ENCODE assay signal across 8 cellular contexts in genomic region chr13:43785681-43786471, GRCh38. TPM values are rescaled to one million over a fixed set of nuclear protein-coding genes. Genes with fewer than 3 reads are reported as not detected.
DNase-seq lines count a peak whose midpoint lies in the region; ATAC-seq and FAIRE-seq lines count a peak whose summit lies in the region.

No MANE protein-coding gene starts in this region.

- peak; percentile 61 for DNase-seq in activated CD8-positive, alpha-beta memory T cell treated with anti-CD3 and anti-CD28 coated beads, Interleukin-2, amount 50 U/mL, for 48 hours
- no peak for DNase-seq in activated CD8-positive, alpha-beta memory T cell treated with anti-CD3 and anti-CD28 coated beads for 24 hours
- DNase-seq in NCI-H2081 (lab: John Stamatoyannopoulos, UW): peak; percentile 88 to 89
- DNase-seq in activated naive CD4-positive, alpha-beta T cell treated with anti-CD3 and anti-CD28 coated beads for 36 hours: peak; percentile 30
- peak; percentile 17 for DNase-seq in foreskin melanocyte
- DNase-seq in naive thymus-derived CD8-positive, alpha-beta T cell: peak in 1 of 10 donors; percentile 6
- peak; percentile 78 for DNase-seq in urothelium cell line (ENCODE audit: low spot score)
- no peak for DNase-seq in NCI-H1436 treated with DMSO at 0.1 percent for 48 hours (lab: John Stamatoyannopoulos, UW)

- POLR2A ChIA-PET in naive thymus-derived CD8-positive, alpha-beta T cell (lab: Charles Lee): no interaction called here

- H3K27ac Mint-ChIP-seq in activated naive CD4-positive, alpha-beta T cell treated with anti-CD3 and anti-CD28 coated beads for 36 hours: no peak overlapping the region
- no peak overlapping the region for H3K27ac Mint-ChIP-seq in naive thymus-derived CD8-positive, alpha-beta T cell

- ATAC-seq in naive thymus-derived CD8-positive, alpha-beta T cell: no peak

- H3K27me3 Mint-ChIP-seq in activated naive CD4-positive, alpha-beta T cell treated with anti-CD3 and anti-CD28 coated beads for 36 hours (ENCODE audit: low read depth): peaks cover 44% of the 10 kb centered on the region
- peaks cover 23 to 46% (median 39%) of the 10 kb centered on the region in 5 donors for H3K27me3 Mint-ChIP-seq in naive thymus-derived CD8-positive, alpha-beta T cell

- peak overlapping the region; percentile 76 for H3K4me3 Mint-ChIP-seq in activated naive CD4-positive, alpha-beta T cell treated with anti-CD3 and anti-CD28 coated beads for 36 hours
- H3K4me3 Mint-ChIP-seq in naive thymus-derived CD8-positive, alpha-beta T cell: peak overlapping the region; percentile 60 to 90 (median 76)

- CTCF ChIA-PET in activated naive CD4-positive, alpha-beta T cell treated with anti-CD3 and anti-CD28 coated beads for 36 hours (lab: Charles Lee): interaction anchor here (1.5 kb wide), 1 partner anchor 18 kb away, joined by 6 read pairs; no protein-coding TSS in a partner anchor

- no peaks in the 10 kb centered on the region for H3K9me3 Mint-ChIP-seq in activated naive CD4-positive, alpha-beta T cell treated with anti-CD3 and anti-CD28 coated beads for 36 hours
- no peaks in the 10 kb centered on the region for H3K9me3 Mint-ChIP-seq in naive thymus-derived CD8-positive, alpha-beta T cell

- no peak for FAIRE-seq in urothelium cell line (lab: Jason Lieb, UNC)

- intact Hi-C loops in activated naive CD4-positive, alpha-beta T cell treated with anti-CD3 and anti-CD28 coated beads for 36 hours (cut with micrococcal nuclease): loop anchor here (2.0 kb wide), 2 partner anchors 19 to 89 kb away; no protein-coding TSS in a partner anchor

- no peaks in the 10 kb centered on the region for H3K36me3 Mint-ChIP-seq in activated naive CD4-positive, alpha-beta T cell treated with anti-CD3 and anti-CD28 coated beads for 36 hours (ENCODE audit: low read depth)
- no peaks in the 10 kb centered on the region for H3K36me3 Mint-ChIP-seq in naive thymus-derived CD8-positive, alpha-beta T cell

- peaks cover 9% of the 10 kb centered on the region for H3K4me1 Mint-ChIP-seq in activated naive CD4-positive, alpha-beta T cell treated with anti-CD3 and anti-CD28 coated beads for 36 hours (ENCODE audit: low read depth)
- peaks cover 0 to 20% (median 8%) of the 10 kb centered on the region in 4 donors for H3K4me1 Mint-ChIP-seq in naive thymus-derived CD8-positive, alpha-beta T cell

RNA-seq across cellular contexts. Expression of gene ENOX1, which starts 0.9 kb away (rescaled TPM):
- total RNA-seq in activated naive CD4-positive, alpha-beta T cell treated with anti-CD3 and anti-CD28 coated beads for 36 hours: under 1 TPM; 0.35 to 0.64 TPM
- total RNA-seq in naive thymus-derived CD8-positive, alpha-beta T cell: not detected
- polyA plus RNA-seq in naive thymus-derived CD8-positive, alpha-beta T cell: not detected

Comparison
In these comparisons a context has a peak if more than half of its experiments do, and no peak if none do; other contexts are left out.
1. DNase-seq: peak in activated CD8-positive, alpha-beta memory T cell treated with anti-CD3 and anti-CD28 coated beads, Interleukin-2, amount 50 U/mL, for 48 hours (single experiment), NCI-H2081 (2 of 2), activated naive CD4-positive, alpha-beta T cell treated with anti-CD3 and anti-CD28 coated beads for 36 hours (single experiment), foreskin melanocyte (single experiment) and urothelium cell line (single experiment); none in activated CD8-positive, alpha-beta memory T cell treated with anti-CD3 and anti-CD28 coated beads for 24 hours (single experiment) and NCI-H1436 treated with DMSO at 0.1 percent for 48 hours (single experiment).